ENCODE assay signal across 9 cellular contexts in genomic region chr7:44037951-44038350, GRCh38. TPM values are rescaled to one million over a fixed set of nuclear protein-coding genes. Genes with fewer than 3 reads are reported as not detected.
DNase-seq lines count a peak whose midpoint lies in the region; ATAC-seq and TF ChIP-seq lines count a peak whose summit lies in the region.
"Not testable (repeated sequence)": the region's sequence is repeated elsewhere in the genome, so short reads cannot be mapped to it uniquely, and the experiment has no call there.
"Had no signal": no experiment of that assay in that cellular context is flagged by ENCODE, and none has a peak within 500 bp of the region (broad histone marks: within the 10 kb centered on the region; RNA-seq: fewer than 3 reads in every experiment).

No MANE protein-coding gene starts in this region.

- not testable (repeated sequence) for H3K4me3 ChIP-seq in osteoblast (ENCODE audit: insufficient read depth, low read length)

- H3K27me3 ChIP-seq in osteoblast (ENCODE audit: insufficient read depth, low read length) = not testable (repeated sequence)

- not testable (repeated sequence) for H3K36me3 ChIP-seq in osteoblast (ENCODE audit: insufficient read depth, low read length)

- DNase-seq in DMS53 (lab: John Stamatoyannopoulos, UW) (peak; percentile 55), cardiac septum (ENCODE audit: low spot score) (peak; percentile 62), osteoblast (ENCODE audit: insufficient read length, low spot score, missing footprints) (peak; percentile 73)
- not testable (repeated sequence) for DNase-seq in activated naive CD8-positive, alpha-beta T cell treated with anti-CD3 and anti-CD28 coated beads for 36 hours; naive B cell

- H3K4me1 Mint-ChIP-seq in activated naive CD8-positive, alpha-beta T cell treated with anti-CD3 and anti-CD28 coated beads for 36 hours = not testable (repeated sequence)
- peaks cover 7 to 11% (median 8%) of the 10 kb centered on the region in 3 donors for H3K4me1 Mint-ChIP-seq in naive B cell

- H4K20me1 ChIP-seq in osteoblast (ENCODE audit: insufficient read depth, low read length) = not testable (repeated sequence)

- H2AFZ ChIP-seq in osteoblast (ENCODE audit: low read length) = not testable (repeated sequence)

- H3K79me2 ChIP-seq in osteoblast (ENCODE audit: insufficient read depth, low read length) = not testable (repeated sequence)

- H3K27ac ChIP-seq in 22Rv1 (peak overlapping the region; percentile 44; the same call in 1 of the 2 replicates), VCaP (peak overlapping the region; percentile 49; the same call in 1 of the 2 replicates)
- H3K27ac ChIP-seq in osteoblast (ENCODE audit: low read depth, low read length) = not testable (repeated sequence)

- intact Hi-C loops in cardiac septum (cut with DNase I) = not testable (repeated sequence)

- not testable (repeated sequence) for ATAC-seq in naive B cell (ENCODE audit: low read depth in 2 of 2)

- H3K4me3 Mint-ChIP-seq in activated naive CD8-positive, alpha-beta T cell treated with anti-CD3 and anti-CD28 coated beads for 36 hours = not testable (repeated sequence)
- peak overlapping the region in 2 of 8 donors; percentile 21 to 39 for H3K4me3 Mint-ChIP-seq in naive B cell

- H3K9me3 ChIP-seq in osteoblast (ENCODE audit: low read depth, low read length) = not testable (repeated sequence)

- not testable (repeated sequence) for H3K4me2 ChIP-seq in osteoblast (ENCODE audit: insufficient read depth, low read length)

- not testable (repeated sequence) for H3K4me1 ChIP-seq in osteoblast (ENCODE audit: insufficient read depth, low read length)

- not testable (repeated sequence) for H3K27me3 Mint-ChIP-seq in activated naive CD8-positive, alpha-beta T cell treated with anti-CD3 and anti-CD28 coated beads for 36 hours; naive B cell

- TF ChIP-seq CTCF in 22Rv1 (IDR thresholded peaks at IDR 0.05); VCaP (conservative IDR thresholded peaks at IDR 0.05); osteoblast (IDR thresholded peaks at IDR 0.05; ENCODE audit: extremely low read depth, low read depth, low read length): not testable (repeated sequence)

- peak overlapping the region; percentile 25 for H3K27ac Mint-ChIP-seq in activated naive CD8-positive, alpha-beta T cell treated with anti-CD3 and anti-CD28 coated beads for 36 hours
- peak overlapping the region in 4 of 6 donors; percentile 64 to 95 (median 83) for H3K27ac Mint-ChIP-seq in naive B cell

- peaks cover 14% of the 10 kb centered on the region for H3K36me3 Mint-ChIP-seq in activated naive CD8-positive, alpha-beta T cell treated with anti-CD3 and anti-CD28 coated beads for 36 hours
- not testable (repeated sequence) for H3K36me3 Mint-ChIP-seq in naive B cell

- H3K9me3 Mint-ChIP-seq in activated naive CD8-positive, alpha-beta T cell treated with anti-CD3 and anti-CD28 coated beads for 36 hours; naive B cell: not testable (repeated sequence)

RNA-seq across cellular contexts. Expression of gene DBNL, which starts 6.6 kb away (rescaled TPM):
- total RNA-seq in activated naive CD8-positive, alpha-beta T cell treated with anti-CD3 and anti-CD28 coated beads for 36 hours = 100 to 1,000 TPM; 131 to 136 TPM
- total RNA-seq in cardiac septum (48.9 TPM), osteoblast (97.5 and 105 TPM in 2 replicates)
- polyA plus RNA-seq in naive B cell (ENCODE audit: low read depth in 6 of 6) = 100 to 1,000 TPM; 226 to 512 (median 348) TPM

RNA-seq across cellular contexts. Expression of gene PGAM2, which starts 27.4 kb away (rescaled TPM):
- total RNA-seq in activated naive CD8-positive, alpha-beta T cell treated with anti-CD3 and anti-CD28 coated beads for 36 hours = under 1 TPM; 0.34 to 0.43 TPM
- total RNA-seq in cardiac septum (322 TPM), osteoblast (0.29 and 0.36 TPM in 2 replicates)
- polyA plus RNA-seq in naive B cell (ENCODE audit: low read depth in 6 of 6) = not detected
- total RNA-seq: IMR-90 had no signal
- polyA plus RNA-seq: IMR-90 had no signal

RNA-seq across cellular contexts. Expression of gene SPDYE1, which starts 40.3 kb away (rescaled TPM):
- total RNA-seq in activated naive CD8-positive, alpha-beta T cell treated with anti-CD3 and anti-CD28 coated beads for 36 hours = not detected
- total RNA-seq in cardiac septum (0.13 TPM), osteoblast (not detected in 2 replicates)
- under 1 TPM in 3 of 6 donors, not detected in 3; 0.16 to 0.31 (median 0.17) TPM for polyA plus RNA-seq in naive B cell (ENCODE audit: low read depth in 6 of 6)
- total RNA-seq: H9, IMR-90 had no signal
- polyA plus RNA-seq: IMR-90 had no signal

RNA-seq across cellular contexts. Expression of gene POLM, which starts 44.4 kb away (rescaled TPM):
- 10 to 100 TPM; 32.5 to 35.2 TPM for total RNA-seq in activated naive CD8-positive, alpha-beta T cell treated with anti-CD3 and anti-CD28 coated beads for 36 hours
- total RNA-seq in cardiac septum (13.9 TPM), osteoblast (35.9 and 40.9 TPM in 2 replicates)
- polyA plus RNA-seq in naive B cell (ENCODE audit: low read depth in 6 of 6) = 10 to 100 TPM; 26.3 to 53.0 (median 31.4) TPM

Comparison
In these comparisons a context has a peak if more than half of its experiments do, and no peak if none do; other contexts are left out.
1. RNA of gene PGAM2, which starts 27.4 kb away (total RNA-seq): 322 TPM in cardiac septum (single experiment); 0.34 to 0.43 TPM in activated naive CD8-positive, alpha-beta T cell treated with anti-CD3 and anti-CD28 coated beads for 36 hours and 0.29 to 0.36 TPM in osteoblast; every median in the first group is over 100 times any median in the second.